In genomic region chr4:174398728-174399127, GRCh38 we compare ENCODE assay signal across 19 cellular contexts.
DNase-seq lines count a peak whose midpoint lies in the region; ATAC-seq and TF ChIP-seq lines count a peak whose summit lies in the region.
"Had no signal": no experiment of that assay in that cellular context is flagged by ENCODE, and none has a peak within 500 bp of the region (broad histone marks: within the 10 kb centered on the region; RNA-seq: fewer than 3 reads in every experiment).

No MANE protein-coding gene starts in this region.

- no peaks in the 10 kb centered on the region for H3K27me3 Mint-ChIP-seq in Calu3 (ENCODE audit: unreplicated experiment)
- H3K27me3 Mint-ChIP-seq: effector memory CD8-positive, alpha-beta T cell had no signal

- ATAC-seq in HG03571 (IDR thresholded peaks at IDR 0.05; ENCODE audit: unreplicated experiment) = no peak
- ATAC-seq: effector memory CD8-positive, alpha-beta T cell; left lung; natural killer cell treated with Interleukin-12 subunit alpha and Interleukin-12 subunit beta and Interleukin-15 and Interleukin-18, amount 100 ng/mL, for 72 hours had no signal

- no peak overlapping the region for H3K4me3 ChIP-seq in ascending aorta
- H3K4me3 ChIP-seq: left lung had no signal

- DNase-seq in Calu3 (no peak), LoVo (ENCODE audit: low spot score) (peak; percentile 59), erythroblast (lab: John Stamatoyannopoulos, UW) (peak; percentile 32 to 52), renal cortical epithelial cell (ENCODE audit: low read depth) (peak; percentile 57), ascending aorta (ENCODE audit: low spot score in 2 of 2) (no peak), HuH-7 (ENCODE audit: low spot score) (no peak), COLO668 (lab: John Stamatoyannopoulos, UW; ENCODE audit: unreplicated experiment) (no peak)
- DNase-seq: activated CD4-positive, alpha-beta T cell treated with anti-CD3 and anti-CD28 coated beads for 1 hour; activated T-cell treated with anti-CD3 and anti-CD28 coated beads, Interleukin-2, amount 50 U/mL, for 48 hours; amygdala; effector memory CD8-positive, alpha-beta T cell; HFFc6; hippocampal formation; left lung; NCI-H1105; NCI-H345; OCI-M1 had no signal

- intact Hi-C loops in Calu3 (cut with micrococcal nuclease; ENCODE audit: unreplicated experiment) (loop anchor here (10.0 kb wide), 1 partner anchor 126 kb away; the partner anchor contains the start of gene HPGD), ascending aorta (cut with DNase I) (no loop called here)

- no peaks in the 10 kb centered on the region for H3K9me3 ChIP-seq in ascending aorta
- H3K9me3 ChIP-seq: left lung had no signal

- H3K9me3 Mint-ChIP-seq in Calu3 (ENCODE audit: low read depth, unreplicated experiment) = no peaks in the 10 kb centered on the region
- H3K9me3 Mint-ChIP-seq: effector memory CD8-positive, alpha-beta T cell; HFFc6; natural killer cell treated with Interleukin-12 subunit alpha and Interleukin-12 subunit beta and Interleukin-15 and Interleukin-18, amount 100 ng/mL, for 72 hours had no signal

- H3K36me3 ChIP-seq in ascending aorta = no peaks in the 10 kb centered on the region
- H3K36me3 ChIP-seq: left lung had no signal

- peaks cover 50% of the 10 kb centered on the region for H3K4me1 Mint-ChIP-seq in Calu3 (ENCODE audit: low read depth, unreplicated experiment)

- H3K27ac ChIP-seq in ascending aorta = no peak overlapping the region
- H3K27ac ChIP-seq: left lung had no signal

- CTCF ChIA-PET in Calu3 (lab: Charles Lee) = no interaction called here

- H3K4me1 ChIP-seq in ascending aorta = no peaks in the 10 kb centered on the region
- H3K4me1 ChIP-seq: left lung had no signal

- BruUV-seq in Calu3 (replicated peaks; lab: Mats Ljungman, UMichigan) = no TSS peak

- no peak for TF ChIP-seq CTCF in Calu3 (IDR thresholded peaks at IDR 0.05; ENCODE audit: unreplicated experiment)
- no peak for TF ChIP-seq CTCF in ascending aorta (IDR thresholded peaks at IDR 0.05)

- H3K36me3 Mint-ChIP-seq in Calu3 (ENCODE audit: insufficient read depth, unreplicated experiment) = no peaks in the 10 kb centered on the region
- H3K36me3 Mint-ChIP-seq: natural killer cell treated with Interleukin-12 subunit alpha and Interleukin-12 subunit beta and Interleukin-15 and Interleukin-18, amount 100 ng/mL, for 72 hours had no signal

- TF ChIP-seq POLR2A in erythroblast (IDR thresholded peaks at IDR 0.05; ENCODE audit: low read length) = no peak

- peak overlapping the region; percentile 22 for H3K27ac Mint-ChIP-seq in Calu3 (ENCODE audit: unreplicated experiment)
- H3K27ac Mint-ChIP-seq: effector memory CD8-positive, alpha-beta T cell; HFFc6; natural killer cell treated with Interleukin-12 subunit alpha and Interleukin-12 subunit beta and Interleukin-15 and Interleukin-18, amount 100 ng/mL, for 72 hours had no signal

- no peak overlapping the region for H3K4me3 Mint-ChIP-seq in Calu3 (ENCODE audit: low read depth, unreplicated experiment)
- H3K4me3 Mint-ChIP-seq: effector memory CD8-positive, alpha-beta T cell; HFFc6; natural killer cell treated with Interleukin-12 subunit alpha and Interleukin-12 subunit beta and Interleukin-15 and Interleukin-18, amount 100 ng/mL, for 72 hours had no signal

- no peaks in the 10 kb centered on the region for H3K27me3 ChIP-seq in ascending aorta
- H3K27me3 ChIP-seq: left lung had no signal

Comparison
In these comparisons a context has a peak if more than half of its experiments do, and no peak if none do; other contexts are left out.
1. DNase-seq: peak in LoVo (single experiment), erythroblast (2 of 2) and renal cortical epithelial cell (single experiment); none in Calu3 (single experiment), ascending aorta (0 of 2), HuH-7 (single experiment) and COLO668 (single experiment).